7 cellular contexts compared by ENCODE assay signal in genomic region chr5:134873494-134873893, GRCh38. TPM values are rescaled to one million over a fixed set of nuclear protein-coding genes. Genes with fewer than 3 reads are reported as not detected.
DNase-seq lines count a peak whose midpoint lies in the region; ATAC-seq and TF ChIP-seq lines count a peak whose summit lies in the region.

No MANE protein-coding gene starts in this region.

- H3K4me3 ChIP-seq in HUES48 (ENCODE audit: low read depth, low read length) (peak overlapping the region; percentile 69), fibroblast of lung (replicated peaks in 1 of 4; ENCODE audit: control extremely low read depth in 1 of 4, insufficient read depth in 1 of 4, low read depth in 3 of 4, low read length in 4 of 4) (peak overlapping the region in 2 of 4 experiments; percentile 84 to 89)

- no peaks in the 10 kb centered on the region for H4K20me1 ChIP-seq in fibroblast of lung (ENCODE audit: control insufficient read depth, extremely low read depth, insufficient read depth, low read length)

- H3K36me3 Mint-ChIP-seq in T-helper 2 cell treated with Interferon-gamma antibody and Interleukin-4, amounts not matched to agents 5 μg/mL and 100 μg/mL, for 36 hours (ENCODE audit: low read depth), result peaks cover 19% of the 10 kb centered on the region

- H3K79me2 ChIP-seq in fibroblast of lung (ENCODE audit: control insufficient read depth, insufficient read depth, low read length), result peaks cover 19% of the 10 kb centered on the region

- H3K4me1 ChIP-seq in HUES48 (ENCODE audit: control insufficient read depth, insufficient read depth, low read length) (peaks cover 14% of the 10 kb centered on the region), fibroblast of lung (ENCODE audit: control insufficient read depth, extremely low read depth, insufficient read depth, low read length) (no peaks in the 10 kb centered on the region)

- TF ChIP-seq CTCF in fibroblast of lung (conservative IDR thresholded peaks at IDR 0.05 in 1 of 2, IDR thresholded peaks at IDR 0.05 in 1 of 2; ENCODE audit: low read depth in 1 of 2, low read length in 2 of 2), result no peak

- no peak for DNase-seq in T-helper 2 cell treated with Interferon-gamma antibody and Interleukin-4, amounts not matched to agents 5 μg/mL and 100 μg/mL, for 36 hours (ENCODE audit: low spot score)
- DNase-seq in fibroblast of lung (ENCODE audit: low read depth in 2 of 2) (no peak), HuH-7.5 (ENCODE audit: low spot score) (no peak), cerebellar nuclear complex (lab: John Stamatoyannopoulos, UW) (no peak)
- peak; percentile 10 to 17 for DNase-seq in stimulated activated CD4-positive, alpha-beta T cell treated with anti-CD3 and anti-CD28 coated beads, Interleukin-2, amount 100 ng/mL, for 48 hours

- peak overlapping the region; percentile 83 for H3K4me2 ChIP-seq in fibroblast of lung (ENCODE audit: extremely low read depth, insufficient read depth, low read length)

- H3K27ac Mint-ChIP-seq in T-helper 2 cell treated with Interferon-gamma antibody and Interleukin-4, amounts not matched to agents 5 μg/mL and 100 μg/mL, for 36 hours, result peak overlapping the region; percentile 99

- H3K36me3 ChIP-seq in HUES48 (ENCODE audit: control insufficient read depth, insufficient read depth, low read length) (no peaks in the 10 kb centered on the region), fibroblast of lung (ENCODE audit: control insufficient read depth, insufficient read depth, low read length) (no peaks in the 10 kb centered on the region)

- peaks cover 28% of the 10 kb centered on the region for H3K4me1 Mint-ChIP-seq in T-helper 2 cell treated with Interferon-gamma antibody and Interleukin-4, amounts not matched to agents 5 μg/mL and 100 μg/mL, for 36 hours (ENCODE audit: low read depth)

- H3K4me3 Mint-ChIP-seq in T-helper 2 cell treated with Interferon-gamma antibody and Interleukin-4, amounts not matched to agents 5 μg/mL and 100 μg/mL, for 36 hours, result peak overlapping the region; percentile 98

- H3K27me3 ChIP-seq in HUES48 (ENCODE audit: control insufficient read depth, insufficient read depth, low read length) (0 out of 2 replicates have a peak, but pooled peaks cover 4% of the 10 kb centered on the region), fibroblast of lung (ENCODE audit: control insufficient read depth, insufficient read depth, low read length) (no peaks in the 10 kb centered on the region)

- H3K9me3 Mint-ChIP-seq in T-helper 2 cell treated with Interferon-gamma antibody and Interleukin-4, amounts not matched to agents 5 μg/mL and 100 μg/mL, for 36 hours, result no peaks in the 10 kb centered on the region

- peak overlapping the region; percentile 97 for H2AFZ ChIP-seq in fibroblast of lung (ENCODE audit: low read length)

- no peaks in the 10 kb centered on the region for H3K27me3 Mint-ChIP-seq in T-helper 2 cell treated with Interferon-gamma antibody and Interleukin-4, amounts not matched to agents 5 μg/mL and 100 μg/mL, for 36 hours (ENCODE audit: low read depth)

- H3K9ac ChIP-seq in HUES48 (ENCODE audit: low read depth, low read length), result peak overlapping the region; percentile 86; the same call in 1 of the 2 replicates
- H3K9ac ChIP-seq in fibroblast of lung (ENCODE audit: insufficient read depth, low read length), result no peak overlapping the region

- H3K9me3 ChIP-seq in HUES48 (ENCODE audit: control insufficient read depth, insufficient read depth, low read length) (no peaks in the 10 kb centered on the region), fibroblast of lung (ENCODE audit: control insufficient read depth, insufficient read depth, low read depth, low read length) (no peaks in the 10 kb centered on the region)

- ATAC-seq in GM21381 (IDR thresholded peaks at IDR 0.05; ENCODE audit: unreplicated experiment), result no peak

- H3K27ac ChIP-seq in HUES48 (ENCODE audit: low read depth, low read length) (peak overlapping the region; percentile 88), fibroblast of lung (ENCODE audit: insufficient read depth, low read length) (peak overlapping the region; percentile 96)

RNA-seq across cellular contexts. Expression of gene TXNDC15, which starts 0.7 kb away (rescaled TPM):
- 65.9 and 71.7 TPM in 2 replicates for total RNA-seq in fibroblast of lung
- 86.0 and 132 TPM in 2 replicates for polyA plus RNA-seq in fibroblast of lung
- 85.1 and 111 TPM in 2 replicates for polyA plus RNA-seq in fibroblast of lung (2012)
- 54.6 and 83.2 TPM in 2 replicates for polyA minus RNA-seq in fibroblast of lung (ENCODE audit: low replicate concordance)

RNA-seq across cellular contexts. Expression of gene C5orf24, which starts 27.7 kb away (rescaled TPM):
- 33.6 and 40.0 TPM in 2 replicates for total RNA-seq in fibroblast of lung
- polyA plus RNA-seq in fibroblast of lung, result 45.2 and 71.3 TPM in 2 replicates
- polyA plus RNA-seq in fibroblast of lung (2012), result 25.9 and 40.7 TPM in 2 replicates
- 6.4 and 10.9 TPM in 2 replicates for polyA minus RNA-seq in fibroblast of lung (ENCODE audit: low replicate concordance)

RNA-seq across cellular contexts. Expression of gene PCBD2, which starts 31.4 kb away (rescaled TPM):
- 2.8 and 5.4 TPM in 2 replicates for total RNA-seq in fibroblast of lung
- 3.8 and 6.6 TPM in 2 replicates for polyA plus RNA-seq in fibroblast of lung
- 4.0 and 5.6 TPM in 2 replicates for polyA plus RNA-seq in fibroblast of lung (2012)
- polyA minus RNA-seq in fibroblast of lung (ENCODE audit: low replicate concordance), result 0.19 and 0.67 TPM in 2 replicates

Comparison
In these comparisons a context has a peak if more than half of its experiments do, and no peak if none do; other contexts are left out.
1. DNase-seq: peak in stimulated activated CD4-positive, alpha-beta T cell treated with anti-CD3 and anti-CD28 coated beads, Interleukin-2, amount 100 ng/mL, for 48 hours (2 of 2); none in T-helper 2 cell treated with Interferon-gamma antibody and Interleukin-4, amounts not matched to agents 5 μg/mL and 100 μg/mL, for 36 hours (single experiment), fibroblast of lung (0 of 2), HuH-7.5 (single experiment) and cerebellar nuclear complex (0 of 2).